In genomic region chr15:85661859-85662258, GRCh38 we compare ENCODE assay signal across 23 cellular contexts.
"Had no signal": no experiment of that assay in that cellular context is flagged by ENCODE, and none has a peak within 500 bp of the region (broad histone marks: within the 10 kb centered on the region; RNA-seq: fewer than 3 reads in every experiment).

No MANE protein-coding gene starts in this region.

- H3K9me3 Mint-ChIP-seq: effector memory CD8-positive, alpha-beta T cell; stimulated activated effector memory CD8-positive, alpha-beta T cell treated with anti-CD3 and anti-CD28 coated beads, Interleukin-12 subunit alpha, Interleukin-12 subunit beta, amount 100 ng/mL, for 72 hours; type B pancreatic cell had no signal

- H3K27me3 Mint-ChIP-seq: effector memory CD8-positive, alpha-beta T cell; naive B cell; type B pancreatic cell had no signal

- H3K27ac Mint-ChIP-seq: nephron progenitor cell; stimulated activated effector memory CD8-positive, alpha-beta T cell treated with anti-CD3 and anti-CD28 coated beads, Interleukin-12 subunit alpha, Interleukin-12 subunit beta, amount 100 ng/mL, for 72 hours; type B pancreatic cell had no signal

- H3K4me3 ChIP-seq: esophagus muscularis mucosa, gastroesophageal sphincter, left ventricle myocardium inferior, lower lobe of right lung, psoas muscle, right lobe of liver, stomach, thoracic aorta had no signal

- H3K9ac ChIP-seq: parathyroid adenoma had no signal

- H3K27me3 ChIP-seq: esophagus muscularis mucosa, gastroesophageal sphincter, right lobe of liver, stomach had no signal

- H3K4me3 Mint-ChIP-seq: effector memory CD8-positive, alpha-beta T cell; stimulated activated effector memory CD8-positive, alpha-beta T cell treated with anti-CD3 and anti-CD28 coated beads, Interleukin-12 subunit alpha, Interleukin-12 subunit beta, amount 100 ng/mL, for 72 hours; type B pancreatic cell had no signal

- H3K4me1 ChIP-seq: parathyroid adenoma, psoas muscle had no signal

- H2AFZ ChIP-seq: parathyroid adenoma had no signal

- H3K27ac ChIP-seq: epithelial cell of prostate, esophagus muscularis mucosa, gastroesophageal sphincter, left ventricle myocardium inferior, lower lobe of right lung, parathyroid adenoma, psoas muscle, right lobe of liver, stomach, thoracic aorta had no signal

- ATAC-seq: effector memory CD8-positive, alpha-beta T cell; gastroesophageal sphincter; psoas muscle; right lobe of liver; stimulated activated effector memory CD8-positive, alpha-beta T cell treated with anti-CD3 and anti-CD28 coated beads, Interleukin-12 subunit alpha, Interleukin-12 subunit beta, amount 100 ng/mL, for 72 hours had no signal

- H3K79me2 ChIP-seq: parathyroid adenoma had no signal

- DNase-seq: cortex of kidney; effector memory CD8-positive, alpha-beta T cell; kidney; left cardiac atrium; left ventricle myocardium inferior; lower lobe of right lung; mesendoderm; naive B cell; nephron progenitor cell; psoas muscle; retina; right lobe of liver; stimulated activated CD4-positive, alpha-beta T cell treated with anti-CD3 and anti-CD28 coated beads, Interleukin-4, amount 100 ng/mL, for 1 hour; stimulated activated CD8-positive, alpha-beta memory T cell treated with anti-CD3 and anti-CD28 coated beads, Interleukin-4, amount 100 ng/mL, for 48 hours; stomach; substantia nigra had no signal

- H3K9me3 ChIP-seq: esophagus muscularis mucosa, gastroesophageal sphincter, left ventricle myocardium inferior, lower lobe of right lung, psoas muscle, right lobe of liver, stomach, thoracic aorta had no signal
